6 cellular contexts compared by ENCODE assay signal in the genomic region with DNA sequence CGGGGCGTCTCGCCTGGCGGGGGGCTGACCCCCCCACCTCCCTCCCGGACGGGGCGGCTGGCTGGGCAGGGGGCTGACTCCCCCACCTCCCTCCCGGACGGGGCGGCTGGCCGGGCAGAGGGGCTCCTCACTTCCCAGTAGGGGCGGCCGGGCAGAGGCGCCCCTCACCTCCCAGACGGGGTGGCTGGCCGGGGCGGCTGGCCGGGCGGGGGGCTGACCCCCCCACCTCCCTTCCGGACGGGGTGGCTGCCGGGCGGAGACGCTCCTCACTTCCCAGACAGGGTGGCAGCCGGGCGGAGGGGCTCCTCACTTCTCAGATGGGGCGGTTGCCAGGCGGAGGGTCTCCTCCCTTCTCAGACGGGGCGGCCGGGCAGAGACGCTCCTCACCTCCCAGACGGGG. TPM values are rescaled to one million over a fixed set of nuclear protein-coding genes. Genes with fewer than 3 reads are reported as not detected.
"Had no signal": no experiment of that assay in that cellular context is flagged by ENCODE, and none has a peak within 500 bp of the region (broad histone marks: within the 10 kb centered on the region; RNA-seq: fewer than 3 reads in every experiment).

No MANE protein-coding gene starts in this region.

RNA-seq across cellular contexts. Expression of a gene that starts 8.8 kb away (rescaled TPM):
- total RNA-seq: HT-29, HT1080, IMR-90, K562 had no signal
- polyA plus RNA-seq: IgD-negative memory B cell, IMR-90, K562 had no signal

RNA-seq across cellular contexts. Expression of a gene that starts 15.0 kb away (rescaled TPM):
- total RNA-seq: IMR-90 had no signal
- polyA plus RNA-seq: IgD-negative memory B cell had no signal

RNA-seq across cellular contexts. Expression of a gene that starts 24.5 kb away (rescaled TPM):
- total RNA-seq: HepG2, HT1080, IMR-90, K562 had no signal
- polyA plus RNA-seq: IgD-negative memory B cell, IMR-90, K562 had no signal
